1 cellular context compared by ENCODE assay signal in genomic region chr5:107389130-107389553, GRCh38.
TF ChIP-seq lines count a peak whose summit lies in the region.

No MANE protein-coding gene starts in this region.

TF ChIP-seq in GM12878, 131 proteins besides CTCF, POLR2A, EP300 and RAD21 (continued from another document and continues in another):
- TF ChIP-seq GABPA (IDR thresholded peaks at IDR 0.05; ENCODE audit: low read depth) = no peak
- TF ChIP-seq SREBF1 (IDR thresholded peaks at IDR 0.05; ENCODE audit: low read length) = no peak
- no peak for TF ChIP-seq ZBTB4 (CRISPR knock-in tag; IDR thresholded peaks at IDR 0.05)
- no peak for TF ChIP-seq KLF5 (IDR thresholded peaks at IDR 0.05; ENCODE audit: partially characterized antibody)
- no peak for TF ChIP-seq SMAD5 (IDR thresholded peaks at IDR 0.05; ENCODE audit: low read depth)
- peak; percentile 95 for TF ChIP-seq MEF2B (IDR thresholded peaks at IDR 0.05; ENCODE audit: partially characterized antibody, poor library complexity, severe bottlenecking)
- TF ChIP-seq BCL3 (IDR thresholded peaks at IDR 0.05; ENCODE audit: borderline replicate concordance, insufficient read depth, low read depth, low read length, poor library complexity, severe bottlenecking) = peak; percentile 53
- TF ChIP-seq HSF1 (IDR thresholded peaks at IDR 0.05; ENCODE audit: low read depth, low read length) = no peak
- no peak for TF ChIP-seq SMAD1 (IDR thresholded peaks at IDR 0.05; ENCODE audit: low read depth, partially characterized antibody)
- TF ChIP-seq RAD51 (IDR thresholded peaks at IDR 0.05) = no peak
- peak; percentile 25; the same call in 1 of the 2 replicates for TF ChIP-seq SMC3 (IDR thresholded peaks at IDR 0.05; ENCODE audit: borderline replicate concordance, low read length)
- no peak for TF ChIP-seq FOS (IDR thresholded peaks at IDR 0.05; ENCODE audit: borderline replicate concordance, extremely low read depth, insufficient read length)
- TF ChIP-seq CBX5 (IDR thresholded peaks at IDR 0.05; ENCODE audit: low read depth) = 0 out of 2 replicates have a peak, but pooled peaks have one; percentile 55
- TF ChIP-seq SRF (IDR thresholded peaks at IDR 0.05; ENCODE audit: low read depth in 2 of 2, low read length in 2 of 2) = no peak
- peak; percentile 78 for TF ChIP-seq MLLT1 (IDR thresholded peaks at IDR 0.05)
- no peak for TF ChIP-seq ZNF207 (IDR thresholded peaks at IDR 0.05; ENCODE audit: borderline replicate concordance)
- peak; percentile 46; the same call in 1 of the 2 replicates for TF ChIP-seq PML (IDR thresholded peaks at IDR 0.05; ENCODE audit: low read length)
- no peak for TF ChIP-seq ZSCAN29 (IDR thresholded peaks at IDR 0.05)
- no peak for TF ChIP-seq NRF1 (conservative IDR thresholded peaks at IDR 0.05; ENCODE audit: low read depth, low read length)
- peak; percentile 97 for TF ChIP-seq NFIC (IDR thresholded peaks at IDR 0.05; ENCODE audit: low read depth, low read length)
- no peak for TF ChIP-seq HDAC6 (IDR thresholded peaks at IDR 0.05; ENCODE audit: unreplicated experiment)
- TF ChIP-seq CEBPZ (IDR thresholded peaks at IDR 0.05; ENCODE audit: low read depth, low read length) = no peak
- TF ChIP-seq YBX1 (IDR thresholded peaks at IDR 0.05) = no peak
- TF ChIP-seq CREB1 (IDR thresholded peaks at IDR 0.05; ENCODE audit: low read depth) = peak; percentile 65; the same call in 1 of the 2 replicates
- peak; percentile 99; the same call in 1 of the 2 replicates for TF ChIP-seq STAT3 (IDR thresholded peaks at IDR 0.05; ENCODE audit: low read depth, low read length)
- TF ChIP-seq BHLHE40 (IDR thresholded peaks at IDR 0.05; ENCODE audit: borderline replicate concordance in 1 of 2, low read depth in 2 of 2, low read length in 1 of 2) = peak; percentile 73 to 78
- no peak for TF ChIP-seq ZBTB11 (CRISPR knock-in tag; IDR thresholded peaks at IDR 0.05)
- peak; percentile 54 for TF ChIP-seq SP1 (IDR thresholded peaks at IDR 0.05; ENCODE audit: low read depth, low read length)
- TF ChIP-seq LARP7 (IDR thresholded peaks at IDR 0.05) = no peak
- TF ChIP-seq CREM (IDR thresholded peaks at IDR 0.05; ENCODE audit: low read depth) = peak; percentile 86
- TF ChIP-seq NKRF (conservative IDR thresholded peaks at IDR 0.05) = no peak
- no peak; the same call in 1 of the 2 replicates for TF ChIP-seq ZNF384 (IDR thresholded peaks at IDR 0.05; ENCODE audit: borderline replicate concordance, low read depth, low read length)
- TF ChIP-seq PAX8 (IDR thresholded peaks at IDR 0.05) = no peak
- TF ChIP-seq HDGF (IDR thresholded peaks at IDR 0.05) = 0 out of 2 replicates have a peak, but pooled peaks have one; percentile 36
- peak; percentile 79 for TF ChIP-seq ZNF24 (IDR thresholded peaks at IDR 0.05)
- no peak for TF ChIP-seq EZH2 (IDR thresholded peaks at IDR 0.05; ENCODE audit: borderline replicate concordance, control insufficient read depth, low read depth, low read length)
- TF ChIP-seq WRNIP1 (IDR thresholded peaks at IDR 0.05; ENCODE audit: borderline replicate concordance, low read depth, low read length) = no peak
- no peak for TF ChIP-seq ZNF592 (IDR thresholded peaks at IDR 0.05)
